25 cellular contexts compared by ENCODE assay signal in the genomic region with DNA sequence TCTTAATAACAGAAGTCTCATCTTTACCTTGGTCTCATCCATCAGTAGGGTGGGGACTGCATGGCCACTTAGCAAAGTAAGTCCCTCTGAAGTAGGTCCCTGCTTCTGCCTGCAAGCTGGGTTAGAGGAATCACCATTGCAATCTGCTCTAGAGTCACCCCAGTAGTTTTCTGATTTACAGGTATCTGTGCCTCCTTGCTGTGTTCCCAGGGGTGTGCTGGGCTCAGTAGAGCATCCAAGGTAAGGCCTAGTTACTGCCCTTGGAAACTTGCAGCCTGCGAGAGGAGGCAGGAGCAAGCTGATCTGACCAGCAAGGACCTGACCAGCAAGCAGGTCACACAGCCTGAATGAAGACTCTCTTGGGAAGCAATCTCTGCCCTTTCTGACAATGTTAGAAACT.
"Had no signal": no experiment of that assay in that cellular context is flagged by ENCODE, and none has a peak within 500 bp of the region (broad histone marks: within the 10 kb centered on the region; RNA-seq: fewer than 3 reads in every experiment).

No MANE protein-coding gene starts in this region.

- H3K27ac ChIP-seq: colonic mucosa, dorsolateral prefrontal cortex, epithelial cell of prostate, esophagus squamous epithelium, gastrocnemius medialis, heart right ventricle, left lung, lower lobe of right lung had no signal

- H3K4me3 ChIP-seq: colonic mucosa, dorsolateral prefrontal cortex, esophagus squamous epithelium, gastrocnemius medialis, heart right ventricle, left lung, lower lobe of right lung, mucosa of descending colon had no signal

- H3K4me1 Mint-ChIP-seq: naive B cell had no signal

- H3K27me3 ChIP-seq: colonic mucosa, left lung had no signal

- H3K27ac Mint-ChIP-seq: endodermal cell, mesothelial cell of epicardium, naive B cell had no signal

- H3K4me1 ChIP-seq: colonic mucosa, esophagus squamous epithelium, gastrocnemius medialis, heart right ventricle, left lung, lower lobe of right lung had no signal

- DNase-seq: colonic mucosa; dermis blood vessel endothelial cell; dorsolateral prefrontal cortex; effector CD4-positive, alpha-beta T cell; effector memory CD4-positive, alpha-beta T cell; endodermal cell; erythroblast; esophagus squamous epithelium; foreskin fibroblast; foreskin melanocyte; gastrocnemius medialis; glutamatergic neuron; head of caudate nucleus; heart right ventricle; hippocampal formation; left cardiac atrium; left lung; left ventricle myocardium superior; lower lobe of right lung; mesenchymal stem cell; mucosa of descending colon; naive B cell had no signal

- H3K9me3 ChIP-seq: colonic mucosa, esophagus squamous epithelium, gastrocnemius medialis, heart right ventricle, left lung, lower lobe of right lung, mucosa of descending colon had no signal

- H3K9me3 Mint-ChIP-seq: mesothelial cell of epicardium had no signal

- H3K36me3 Mint-ChIP-seq: mesothelial cell of epicardium, naive B cell had no signal

- ATAC-seq: esophagus mucosa, gastrocnemius medialis, heart right ventricle, left cardiac atrium, left lung, left ventricle myocardium superior, lower lobe of right lung, mucosa of descending colon had no signal

- H3K36me3 ChIP-seq: colonic mucosa, esophagus squamous epithelium, gastrocnemius medialis, heart right ventricle, left lung, lower lobe of right lung had no signal

- H3K4me3 Mint-ChIP-seq: endodermal cell, mesothelial cell of epicardium had no signal
